ENCODE assay signal across 8 cellular contexts in genomic region chr14:59464651-59465569, GRCh38. TPM values are rescaled to one million over a fixed set of nuclear protein-coding genes. Genes with fewer than 3 reads are reported as not detected.
DNase-seq lines count a peak whose midpoint lies in the region; ATAC-seq and TF ChIP-seq lines count a peak whose summit lies in the region.

GPR135 (minus strand) TSS chr14:59465380; CDS start chr14:59465226, 154 bp downstream.

- peak; percentile 59 for ATAC-seq in GM21381 (IDR thresholded peaks at IDR 0.05; ENCODE audit: unreplicated experiment)
- peak; percentile 61 to 70 for ATAC-seq in activated CD4-positive, CD25-positive, alpha-beta regulatory T cell treated with anti-CD3 and anti-CD28 coated beads, Interleukin-2, amount 50 U/mL, for 24 hours

- DNase-seq in Calu3 (peak; percentile 73), HuH-7 (ENCODE audit: low spot score) (peak; percentile 60), cerebellar cortex (ENCODE audit: low spot score) (peak; percentile 55), kidney glomerular epithelial cell (lab: John Stamatoyannopoulos, UW) (peak; percentile 39), NCI-H2081 (lab: John Stamatoyannopoulos, UW) (no peak)
- DNase-seq in stimulated activated CD4-positive, alpha-beta T cell treated with anti-CD3 and anti-CD28 coated beads, Interleukin-15, amount 100 ng/mL, for 1 hour (ENCODE audit: low read depth in 1 of 2, low spot score in 1 of 2), result peak; percentile 19 to 26

- H3K36me3 Mint-ChIP-seq in Calu3 (ENCODE audit: insufficient read depth, unreplicated experiment), result peaks cover 12% of the 10 kb centered on the region

- CTCF ChIA-PET in Calu3 (lab: Charles Lee), result interaction anchor here (0.7 kb wide), 1 partner anchor 733 kb away, joined by 3 read pairs; no protein-coding TSS in a partner anchor

- H3K27ac Mint-ChIP-seq in Calu3 (ENCODE audit: unreplicated experiment), result peak within 1 kb of the TSS; percentile 32

- peak within 1 kb of the TSS; percentile 78 for H3K4me3 Mint-ChIP-seq in Calu3 (ENCODE audit: low read depth, unreplicated experiment)

- no peak for TF ChIP-seq CTCF in Calu3 (IDR thresholded peaks at IDR 0.05; ENCODE audit: unreplicated experiment)

- H3K4me1 Mint-ChIP-seq in Calu3 (ENCODE audit: low read depth, unreplicated experiment), result no peaks in the 10 kb centered on the region

- intact Hi-C loops in Calu3 (cut with micrococcal nuclease; ENCODE audit: unreplicated experiment), result no loop called here

- no peaks in the 10 kb centered on the region for H3K9me3 Mint-ChIP-seq in Calu3 (ENCODE audit: low read depth, unreplicated experiment)

- no TSS peak for BruUV-seq in Calu3 (replicated peaks; lab: Mats Ljungman, UMichigan)

- H3K27me3 Mint-ChIP-seq in Calu3 (ENCODE audit: unreplicated experiment), result no peaks in the 10 kb centered on the region

RNA-seq across cellular contexts. Expression of gene GPR135, which starts in this region (rescaled TPM):
- 5.5 and 6.3 TPM in 2 replicates for total RNA-seq in Calu3 (2022)

Comparison
In these comparisons a context has a peak if more than half of its experiments do, and no peak if none do; other contexts are left out.
1. DNase-seq: peak in Calu3 (single experiment), HuH-7 (single experiment), cerebellar cortex (single experiment), kidney glomerular epithelial cell (single experiment) and stimulated activated CD4-positive, alpha-beta T cell treated with anti-CD3 and anti-CD28 coated beads, Interleukin-15, amount 100 ng/mL, for 1 hour (2 of 2); none in NCI-H2081 (0 of 2).